ENCODE assay signal across 17 cellular contexts in the genomic region with DNA sequence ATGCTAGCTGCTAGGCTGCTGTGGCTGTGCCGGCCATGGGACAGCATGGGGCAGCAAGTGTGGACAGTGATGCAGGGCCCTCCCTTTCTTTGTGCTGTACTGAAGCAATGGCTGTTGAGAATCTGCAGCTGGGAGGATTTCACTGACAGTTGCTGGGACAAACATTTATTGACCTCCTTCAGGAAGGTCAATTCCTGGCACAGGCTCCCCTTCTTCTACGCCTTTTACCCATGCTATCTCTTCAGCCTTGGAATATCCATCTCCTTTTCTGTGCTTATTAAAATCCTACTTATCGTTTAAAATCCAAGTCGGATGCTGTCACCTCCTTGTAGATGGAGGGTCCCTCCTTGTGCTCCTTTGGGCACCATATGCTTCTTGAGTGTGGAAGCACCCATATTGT.
DNase-seq lines count a peak whose midpoint lies in the region; ATAC-seq and TF ChIP-seq lines count a peak whose summit lies in the region.
"Had no signal": no experiment of that assay in that cellular context is flagged by ENCODE, and none has a peak within 500 bp of the region (broad histone marks: within the 10 kb centered on the region; RNA-seq: fewer than 3 reads in every experiment).

No MANE protein-coding gene starts in this region.

- H3K4me1 ChIP-seq in SK-N-SH (ENCODE audit: control insufficient read depth in 1 of 2, insufficient read depth in 2 of 2, low read depth in 1 of 2, low read length in 1 of 2) (peaks cover 9 to 22% of the 10 kb centered on the region in 2 experiments; a peak in 3 of 4 replicates), mammary epithelial cell (ENCODE audit: insufficient read depth, low read length) (peaks cover 22% of the 10 kb centered on the region), mesendoderm (ENCODE audit: control insufficient read depth, low read depth, low read length) (no peaks in the 10 kb centered on the region), tibial nerve (peaks cover 0 to 27% (median 4%) of the 10 kb centered on the region in 4 donors)
- H3K4me1 ChIP-seq: gastrocnemius medialis had no signal

- intact Hi-C loops in mammary epithelial cell (cut with micrococcal nuclease) = loop anchor here (2.0 kb wide), 1 partner anchor 19 kb away; no protein-coding TSS in a partner anchor

- no peak overlapping the region for H4K5ac ChIP-seq in mesendoderm (ENCODE audit: low read length)

- H3K27ac ChIP-seq in SK-N-SH (ENCODE audit: low read depth in 2 of 2, low read length in 1 of 2) = peak overlapping the region; percentile 64 to 92; a peak in 3 of 4 replicates
- H3K27ac ChIP-seq in mammary epithelial cell (ENCODE audit: insufficient read depth, low read depth, low read length) = peak overlapping the region; percentile 86
- H3K27ac ChIP-seq in mesendoderm (ENCODE audit: low read depth, low read length) = no peak overlapping the region
- peak overlapping the region; percentile 20 to 84 (median 63) for H3K27ac ChIP-seq in tibial nerve
- H3K27ac ChIP-seq: gastrocnemius medialis had no signal

- TF ChIP-seq CTCF in SK-N-SH (IDR thresholded peaks at IDR 0.05) (no peak), mammary epithelial cell (conservative IDR thresholded peaks at IDR 0.05 in 1 of 2, IDR thresholded peaks at IDR 0.05 in 1 of 2; ENCODE audit: extremely low read depth in 1 of 2, insufficient read depth in 1 of 2, low read depth in 1 of 2, low read length in 2 of 2) (no peak), tibial nerve (IDR thresholded peaks at IDR 0.05) (no peak)

- no peaks in the 10 kb centered on the region for H3K9me3 ChIP-seq in SK-N-SH
- no peaks in the 10 kb centered on the region for H3K9me3 ChIP-seq in mammary epithelial cell (replicated peaks; ENCODE audit: insufficient read depth, low read length)
- no peaks in the 10 kb centered on the region for H3K9me3 ChIP-seq in tibial nerve
- H3K9me3 ChIP-seq: gastrocnemius medialis had no signal

- H2BK5ac ChIP-seq in mesendoderm (ENCODE audit: low read length) = no peak overlapping the region

- H4K20me1 ChIP-seq in SK-N-SH (ENCODE audit: insufficient read depth) (no peaks in the 10 kb centered on the region), mammary epithelial cell (ENCODE audit: insufficient read depth, low read length) (no peaks in the 10 kb centered on the region)

- WGBS in SK-N-SH (ENCODE audit: low lambda C conversion rate) = 100% methylated on average over 3 of the region's 4 CpGs
- 100% methylated on average over 4 of the region's 4 CpGs for WGBS in mammary epithelial cell (ENCODE audit: low coverage, missing lambda C conversion rate)
- WGBS in mesendoderm (ENCODE audit: extremely low coverage, insufficient coverage, low lambda C conversion rate) = no CpG with 5 or more reads among the region's 4 CpGs
- WGBS in tibial nerve, 2 donors = 91 to 93% methylated on average over 4 of the region's 4 CpGs

- H4K8ac ChIP-seq in mesendoderm (ENCODE audit: low read depth, low read length) = no peak overlapping the region

- CTCF ChIA-PET in SK-N-SH (lab: Yijun Ruan, JAX) = interaction anchor here (1.2 to 1.3 kb wide), 2 partner anchors 10 to 14 kb away, joined by 3 read pairs; no protein-coding TSS in a partner anchor
- CTCF ChIA-PET in mammary epithelial cell (lab: Charles Lee; ENCODE audit: low non-redundant PET) = no interaction called here

- H3K4me3 ChIP-seq in SK-N-SH (ENCODE audit: low read depth in 2 of 2, low read length in 1 of 2) (no peak overlapping the region), mammary epithelial cell (replicated peaks in 1 of 3; ENCODE audit: insufficient read depth in 1 of 3, low read depth in 2 of 3, low read length in 3 of 3) (no peak overlapping the region), mesendoderm (ENCODE audit: low read length) (no peak overlapping the region), tibial nerve (no peak overlapping the region)
- H3K4me3 ChIP-seq: gastrocnemius medialis, K562 had no signal

- TF ChIP-seq POLR2A in tibial nerve (IDR thresholded peaks at IDR 0.05) = no peak

- dilution Hi-C loops in mammary epithelial cell (cut with HindIII; ENCODE audit: low sequenced_read_pairs) = no loop called here

- H2AFZ ChIP-seq in SK-N-SH (ENCODE audit: low read depth) (0 out of 2 replicates have a peak overlapping the region, but pooled peaks have one; percentile 31), mammary epithelial cell (ENCODE audit: low read depth, low read length) (peak overlapping the region; percentile 70)

- no peak overlapping the region for H2BK120ac ChIP-seq in mesendoderm (ENCODE audit: low read depth, low read length)

- H3K23ac ChIP-seq in mesendoderm (ENCODE audit: low read length) = no peak overlapping the region

- ATAC-seq in SK-N-SH treated with all-trans-retinoic acid at 6 μM for 48 hours = no peak
- ATAC-seq: activated T-helper 17 cell treated with anti-CD3 and anti-CD28 coated beads, Interleukin-2, amount 50 U/mL, for 72 hours had no signal

- H3K4ac ChIP-seq in mesendoderm (ENCODE audit: low read depth, low read length) = no peak overlapping the region

- no TSS peak for BruUV-seq in mammary epithelial cell (replicated peaks; lab: Mats Ljungman, UMichigan)

- no peak overlapping the region for H2BK15ac ChIP-seq in mesendoderm (replicated peaks; ENCODE audit: low read depth)

- H3K27me3 ChIP-seq in SK-N-SH (ENCODE audit: insufficient read depth) (no peaks in the 10 kb centered on the region), mammary epithelial cell (ENCODE audit: insufficient read depth, low read length) (no peaks in the 10 kb centered on the region), mesendoderm (ENCODE audit: insufficient read depth, low read length, poor library complexity) (no peaks in the 10 kb centered on the region), tibial nerve (no peaks in the 10 kb centered on the region)
- H3K27me3 ChIP-seq: gastrocnemius medialis had no signal

- H3K79me2 ChIP-seq in SK-N-SH (ENCODE audit: insufficient read depth) = no peaks in the 10 kb centered on the region
- no peaks in the 10 kb centered on the region for H3K79me2 ChIP-seq in mammary epithelial cell (ENCODE audit: insufficient read depth, low read length)
- no peaks in the 10 kb centered on the region for H3K79me2 ChIP-seq in mesendoderm (ENCODE audit: control insufficient read depth, insufficient read depth, low read length)

- no peaks in the 10 kb centered on the region for H3K9me2 ChIP-seq in SK-N-SH

- no peak overlapping the region for H3K4me2 ChIP-seq in SK-N-SH
- H3K4me2 ChIP-seq in mammary epithelial cell (ENCODE audit: insufficient read depth, low read depth, low read length) = no peak overlapping the region
- no peak overlapping the region for H3K4me2 ChIP-seq in mesendoderm (ENCODE audit: low read length)

- TF ChIP-seq EP300 in SK-N-SH (IDR thresholded peaks at IDR 0.05; ENCODE audit: borderline replicate concordance in 1 of 2, low read depth in 1 of 2, low read length in 1 of 2) (no peak), tibial nerve (IDR thresholded peaks at IDR 0.05) (no peak)

- H3K36me3 ChIP-seq in SK-N-SH (replicated peaks in 1 of 2; ENCODE audit: control insufficient read depth in 1 of 2, insufficient read depth in 2 of 2, low read length in 1 of 2) = no peaks in the 10 kb centered on the region
- no peaks in the 10 kb centered on the region for H3K36me3 ChIP-seq in mammary epithelial cell (ENCODE audit: insufficient read depth, low read length)
- no peaks in the 10 kb centered on the region for H3K36me3 ChIP-seq in mesendoderm (ENCODE audit: control insufficient read depth, insufficient read depth, low read length)
- no peaks in the 10 kb centered on the region for H3K36me3 ChIP-seq in tibial nerve
- H3K36me3 ChIP-seq: gastrocnemius medialis had no signal

- no peak for TF ChIP-seq RAD21 in SK-N-SH (IDR thresholded peaks at IDR 0.05; ENCODE audit: low read length)

- H2AK5ac ChIP-seq in mesendoderm (ENCODE audit: low read length) = no peak overlapping the region

- H3K56ac ChIP-seq in mesendoderm (ENCODE audit: low read length) = no peak overlapping the region

- DNase-seq in SK-N-SH (no peak), mammary epithelial cell (no peak), mesendoderm (no peak), tibial nerve (ENCODE audit: low spot score in 2 of 2) (no peak), AG20443 (ENCODE audit: low spot score) (no peak), SK-N-DZ (ENCODE audit: low spot score) (no peak), iPS-NIHi7 (ENCODE audit: extremely low spot score) (no peak)
- DNase-seq: CD4-positive, CD25-positive, alpha-beta regulatory T cell; DMS79 treated with DMSO at 0.1 percent for 48 hours; gastrocnemius medialis; NCI-H1092; NCI-H69; nucleus accumbens; T-helper 2 cell had no signal

- in situ Hi-C loops in mammary epithelial cell (cut with MboI; ENCODE audit: low sequenced_read_pairs in 2 of 2) = no loop called here

- POLR2A ChIA-PET in SK-N-SH (lab: Yijun Ruan, JAX) = no interaction called here

- peaks cover 10% of the 10 kb centered on the region for H3F3A ChIP-seq in SK-N-SH (replicated peaks; ENCODE audit: insufficient read depth)

- peak overlapping the region; percentile 38; the same call in 1 of the 2 replicates for H3K9ac ChIP-seq in SK-N-SH
- H3K9ac ChIP-seq in mammary epithelial cell (ENCODE audit: insufficient read depth, low read length) = no peak overlapping the region
- no peak overlapping the region for H3K9ac ChIP-seq in mesendoderm (ENCODE audit: low read length)

- H3K18ac ChIP-seq in mesendoderm (ENCODE audit: low read length) = peak overlapping the region; percentile 22

- no peaks in the 10 kb centered on the region for H3K79me1 ChIP-seq in mesendoderm (ENCODE audit: low read length)

TF ChIP-seq in SK-N-SH, 30 proteins besides CTCF, POLR2A, EP300 and RAD21 (continues in another document):
- TF ChIP-seq, protein P1, sequence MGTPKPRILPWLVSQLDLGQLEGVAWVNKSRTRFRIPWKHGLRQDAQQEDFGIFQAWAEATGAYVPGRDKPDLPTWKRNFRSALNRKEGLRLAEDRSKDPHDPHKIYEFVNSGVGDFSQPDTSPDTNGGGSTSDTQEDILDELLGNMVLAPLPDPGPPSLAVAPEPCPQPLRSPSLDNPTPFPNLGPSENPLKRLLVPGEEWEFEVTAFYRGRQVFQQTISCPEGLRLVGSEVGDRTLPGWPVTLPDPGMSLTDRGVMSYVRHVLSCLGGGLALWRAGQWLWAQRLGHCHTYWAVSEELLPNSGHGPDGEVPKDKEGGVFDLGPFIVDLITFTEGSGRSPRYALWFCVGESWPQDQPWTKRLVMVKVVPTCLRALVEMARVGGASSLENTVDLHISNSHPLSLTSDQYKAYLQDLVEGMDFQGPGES (IDR thresholded peaks at IDR 0.05; ENCODE audit: low read depth, low read length) = no peak

TF ChIP-seq in SK-N-SH treated with all-trans-retinoic acid at 6 μM for 48 hours, 23 proteins besides CTCF, POLR2A, EP300 and RAD21 (continues in another document):
- TF ChIP-seq ZFP3 (CRISPR knock-in tag; IDR thresholded peaks at IDR 0.05) = no peak
- TF ChIP-seq ZFP30 (CRISPR knock-in tag; IDR thresholded peaks at IDR 0.05) = no peak
- TF ChIP-seq OSR1 (CRISPR knock-in tag; IDR thresholded peaks at IDR 0.05) = no peak
- TF ChIP-seq ESRRG (CRISPR knock-in tag; IDR thresholded peaks at IDR 0.05) = no peak
